ENCODE assay signal across 13 cellular contexts in genomic region chr2:233178994-233179847, GRCh38.
DNase-seq lines count a peak whose midpoint lies in the region; ATAC-seq and TF ChIP-seq lines count a peak whose summit lies in the region.
"Had no signal": no experiment of that assay in that cellular context is flagged by ENCODE, and none has a peak within 500 bp of the region (broad histone marks: within the 10 kb centered on the region; RNA-seq: fewer than 3 reads in every experiment).

No MANE protein-coding gene starts in this region.

- peaks cover 12% of the 10 kb centered on the region for H3K27me3 Mint-ChIP-seq in endothelial cell (ENCODE audit: unreplicated experiment)
- H3K27me3 Mint-ChIP-seq in GM23338 (ENCODE audit: insufficient read depth, low read depth, poor library complexity): peaks cover 10% of the 10 kb centered on the region

- H3K36me3 ChIP-seq in neutrophil: peaks cover 98% of the 10 kb centered on the region
- H3K36me3 ChIP-seq in GM23338 (ENCODE audit: insufficient read depth): no peaks in the 10 kb centered on the region; the same call in 1 of the 2 replicates
- H3K36me3 ChIP-seq: thoracic aorta had no signal

- peaks cover 8% of the 10 kb centered on the region for H3K4me1 Mint-ChIP-seq in endothelial cell (ENCODE audit: unreplicated experiment)
- no peaks in the 10 kb centered on the region for H3K4me1 Mint-ChIP-seq in GM23338

- 0 out of 2 replicates have a peak, but pooled peaks cover 5% of the 10 kb centered on the region for H3K9me2 ChIP-seq in GM23338 (ENCODE audit: insufficient read depth)

- no peak overlapping the region for H2AFZ ChIP-seq in GM23338
- H2AFZ ChIP-seq: PC-9 had no signal

- H3K4me3 ChIP-seq in neutrophil (ENCODE audit: low read depth in 1 of 2, low read length in 1 of 2): peak overlapping the region; percentile 31 to 53
- no peak overlapping the region for H3K4me3 ChIP-seq in GM23338
- H3K4me3 ChIP-seq: PC-9, thoracic aorta had no signal

- TF ChIP-seq CTCF in endothelial cell (IDR thresholded peaks at IDR 0.05; ENCODE audit: unreplicated experiment) (no peak), neutrophil (IDR thresholded peaks at IDR 0.05) (no peak), GM23338 (conservative IDR thresholded peaks at IDR 0.05; ENCODE audit: low read depth in 2 of 2) (no peak)

- H3K4me3 Mint-ChIP-seq in endothelial cell (ENCODE audit: unreplicated experiment): peak overlapping the region; percentile 70
- no peak overlapping the region for H3K4me3 Mint-ChIP-seq in GM23338

- no peaks in the 10 kb centered on the region for H3F3A ChIP-seq in GM23338 (replicated peaks; ENCODE audit: low read depth)

- peaks cover 71% of the 10 kb centered on the region for H3K36me3 Mint-ChIP-seq in endothelial cell (ENCODE audit: low read depth, unreplicated experiment)
- peaks cover 35% of the 10 kb centered on the region for H3K36me3 Mint-ChIP-seq in GM23338 (ENCODE audit: low read depth)

- H3K4me2 ChIP-seq in GM23338: no peak overlapping the region
- H3K4me2 ChIP-seq: PC-9 had no signal

- in situ Hi-C loops in G401 (cut with HindIII; ENCODE audit: low sequenced_read_pairs): no loop called here

- no peaks in the 10 kb centered on the region for H3K27me3 ChIP-seq in neutrophil
- no peaks in the 10 kb centered on the region for H3K27me3 ChIP-seq in GM23338 (ENCODE audit: insufficient read depth)

- H3K27ac ChIP-seq in neutrophil (peak overlapping the region; percentile 85), GM23338 (ENCODE audit: low read depth) (no peak overlapping the region)
- H3K27ac ChIP-seq: PC-9, thoracic aorta had no signal

- no peaks in the 10 kb centered on the region for H4K20me1 ChIP-seq in GM23338 (replicated peaks; ENCODE audit: insufficient read depth)

- peaks cover 10 to 12% of the 10 kb centered on the region in 2 experiments for H3K4me1 ChIP-seq in neutrophil (ENCODE audit: control insufficient read depth in 1 of 2, insufficient read depth in 1 of 2, low read depth in 1 of 2, low read length in 1 of 2)
- no peaks in the 10 kb centered on the region for H3K4me1 ChIP-seq in GM23338 (ENCODE audit: insufficient read depth)
- H3K4me1 ChIP-seq: Caco-2 had no signal

- ATAC-seq in GM23338 (no peak), GM21529 (IDR thresholded peaks at IDR 0.05; ENCODE audit: unreplicated experiment) (no peak)

- H3K9me3 ChIP-seq in neutrophil: no peaks in the 10 kb centered on the region
- H3K9me3 ChIP-seq: Caco-2, thoracic aorta had no signal

- H3K79me2 ChIP-seq in GM23338 (replicated peaks; ENCODE audit: insufficient read depth): no peaks in the 10 kb centered on the region

- no peak overlapping the region for H3K27ac Mint-ChIP-seq in endothelial cell (ENCODE audit: unreplicated experiment)
- H3K27ac Mint-ChIP-seq in GM23338: no peak overlapping the region

- DNase-seq in G401 (ENCODE audit: low spot score) (peak; percentile 74), endothelial cell (ENCODE audit: low spot score) (no peak), GM23338 (ENCODE audit: low spot score) (no peak), cortex of kidney (lab: John Stamatoyannopoulos, UW) (no peak)
- DNase-seq: activated CD8-positive, alpha-beta memory T cell treated with anti-CD3 and anti-CD28 coated beads, Interleukin-2, amount 50 U/mL, for 4 hours; Caco-2; hypothalamus; T-helper 9 cell had no signal

- H3K9me3 Mint-ChIP-seq in endothelial cell (ENCODE audit: unreplicated experiment) (no peaks in the 10 kb centered on the region), GM23338 (peaks cover 14% of the 10 kb centered on the region)

TF ChIP-seq in PFSK-1, 5 proteins besides CTCF, POLR2A, EP300 and RAD21:
- peak; percentile 43; the same call in 1 of the 2 replicates for TF ChIP-seq TAF1 (IDR thresholded peaks at IDR 0.05; ENCODE audit: borderline replicate concordance, insufficient read depth, low read length)
- TF ChIP-seq POLR2AphosphoS5 (IDR thresholded peaks at IDR 0.05; ENCODE audit: low read depth, low read length): peak; percentile 41; the same call in 1 of the 2 replicates
- TF ChIP-seq SIN3A (IDR thresholded peaks at IDR 0.05; ENCODE audit: borderline replicate concordance, insufficient read depth, low read length): no peak
- peak; percentile 16 for TF ChIP-seq FOXP2 (optimal IDR thresholded peaks at IDR 0.05; ENCODE audit: borderline replicate concordance, extremely low read depth, extremely low read length, insufficient read depth)
- TF ChIP-seq REST (IDR thresholded peaks at IDR 0.05; ENCODE audit: insufficient read depth in 1 of 2, low read depth in 2 of 2, low read length in 2 of 2): no peak

TF ChIP-seq in GM23338, 12 proteins besides CTCF, POLR2A, EP300 and RAD21 (continues in another document):
- TF ChIP-seq ZNF462 (CRISPR knock-in tag; IDR thresholded peaks at IDR 0.05) (no peak), POLR2AphosphoS5 (IDR thresholded peaks at IDR 0.05; ENCODE audit: low read depth) (no peak), ZNF331 (CRISPR knock-in tag; IDR thresholded peaks at IDR 0.05; ENCODE audit: low read depth) (no peak)
